12 cellular contexts compared by ENCODE assay signal in genomic region chr11:118872403-118872821, GRCh38. TPM values are rescaled to one million over a fixed set of nuclear protein-coding genes. Genes with fewer than 3 reads are reported as not detected.
DNase-seq lines count a peak whose midpoint lies in the region; TF ChIP-seq lines count a peak whose summit lies in the region.
"Had no signal": no experiment of that assay in that cellular context is flagged by ENCODE, and none has a peak within 500 bp of the region (broad histone marks: within the 10 kb centered on the region; RNA-seq: fewer than 3 reads in every experiment).

No MANE protein-coding gene starts in this region.

- H3K9me2 ChIP-seq in GM23248 (ENCODE audit: insufficient read depth) = no peaks in the 10 kb centered on the region

- H3K9me3 ChIP-seq in colonic mucosa = no peaks in the 10 kb centered on the region
- no peaks in the 10 kb centered on the region for H3K9me3 ChIP-seq in transverse colon
- H3K9me3 ChIP-seq in GM23248 (ENCODE audit: low read depth) = no peaks in the 10 kb centered on the region
- no peaks in the 10 kb centered on the region for H3K9me3 ChIP-seq in Caco-2
- H3K9me3 ChIP-seq: gastroesophageal sphincter had no signal

- TF ChIP-seq POLR2A in transverse colon (IDR thresholded peaks at IDR 0.05) = no peak

- H4K20me1 ChIP-seq in GM23248 (ENCODE audit: insufficient read depth) = no peaks in the 10 kb centered on the region

- H3K79me2 ChIP-seq in GM23248 (ENCODE audit: insufficient read depth) = no peaks in the 10 kb centered on the region

- CTCF ChIA-PET in Caco-2 (lab: Charles Lee) = no interaction called here

- TF ChIP-seq CTCF in colonic mucosa (IDR thresholded peaks at IDR 0.05) = no peak
- no peak for TF ChIP-seq CTCF in transverse colon (IDR thresholded peaks at IDR 0.05)
- TF ChIP-seq CTCF in Caco-2 (IDR thresholded peaks at IDR 0.05; ENCODE audit: insufficient read depth in 1 of 2, low read depth in 1 of 2, low read length in 1 of 2, severe bottlenecking in 1 of 2, unreplicated experiment in 1 of 2) = no peak

- H3K27ac Mint-ChIP-seq in Caco-2 (ENCODE audit: unreplicated experiment) = no peak overlapping the region

- BruUV-seq in Caco-2 (replicated peaks; lab: Mats Ljungman, UMichigan) = no TSS peak

- H3F3A ChIP-seq in GM23248 (ENCODE audit: insufficient read depth) = no peaks in the 10 kb centered on the region

- H3K4me3 Mint-ChIP-seq in Caco-2 (ENCODE audit: unreplicated experiment) = no peak overlapping the region

- H3K36me3 ChIP-seq in colonic mucosa = no peaks in the 10 kb centered on the region
- H3K36me3 ChIP-seq in transverse colon = no peaks in the 10 kb centered on the region
- no peaks in the 10 kb centered on the region for H3K36me3 ChIP-seq in GM23248 (ENCODE audit: low read depth)
- H3K36me3 ChIP-seq in Caco-2 (ENCODE audit: control insufficient read depth, insufficient read depth, low read length) = no peaks in the 10 kb centered on the region
- H3K36me3 ChIP-seq: gastroesophageal sphincter had no signal

- peak; percentile 54 for DNase-seq in stimulated activated CD4-positive, alpha-beta T cell treated with anti-CD3 and anti-CD28 coated beads, Interleukin-12 subunit alpha, Interleukin-12 subunit beta, amount 100 ng/mL, for 4 hours
- DNase-seq in stimulated activated CD4-positive, alpha-beta T cell treated with anti-CD3 and anti-CD28 coated beads, Interleukin-2, amount 100 ng/mL, for 48 hours = no peak
- DNase-seq in activated CD4-positive, CD25-positive, alpha-beta regulatory T cell treated with anti-CD3 and anti-CD28 coated beads, Interleukin-2, amount 50 U/mL, for 16 hours (ENCODE audit: low read depth, low spot score) = peak; percentile 42
- DNase-seq in colonic mucosa (no peak), transverse colon (peak; percentile 43), GM23248 (no peak), Caco-2 (no peak), mucosa of gallbladder (ENCODE audit: low spot score) (no peak)
- DNase-seq: caudate nucleus, NCI-H524 treated with DMSO at 0.1 percent for 48 hours had no signal

- no peak overlapping the region for H3K4me2 ChIP-seq in GM23248 (ENCODE audit: unreplicated experiment)

- no peaks in the 10 kb centered on the region for H3K36me3 Mint-ChIP-seq in Caco-2 (ENCODE audit: insufficient read depth, unreplicated experiment)

- no peak overlapping the region for H3K4me3 ChIP-seq in colonic mucosa
- no peak overlapping the region for H3K4me3 ChIP-seq in transverse colon
- H3K4me3 ChIP-seq in GM23248 = no peak overlapping the region
- no peak overlapping the region for H3K4me3 ChIP-seq in Caco-2 (ENCODE audit: low read depth, low read length)
- H3K4me3 ChIP-seq: gastroesophageal sphincter had no signal

- intact Hi-C loops in colonic mucosa (cut with DNase I) = no loop called here
- intact Hi-C loops in transverse colon (cut with DNase I; ENCODE audit: low total_unique reads) = no loop called here
- intact Hi-C loops in Caco-2 (cut with micrococcal nuclease; ENCODE audit: unreplicated experiment) = no loop called here

- H2AFZ ChIP-seq in GM23248 = no peak overlapping the region

- no peak overlapping the region for H3K9ac ChIP-seq in colonic mucosa (ENCODE audit: low read depth in 2 of 2, low read length in 2 of 2)
- no peak overlapping the region for H3K9ac ChIP-seq in GM23248

- no peaks in the 10 kb centered on the region for H3K27me3 ChIP-seq in colonic mucosa
- no peaks in the 10 kb centered on the region for H3K27me3 ChIP-seq in transverse colon
- H3K27me3 ChIP-seq in GM23248 (replicated peaks; ENCODE audit: insufficient read depth) = no peaks in the 10 kb centered on the region
- H3K27me3 ChIP-seq in Caco-2 (replicated peaks; ENCODE audit: control insufficient read depth, insufficient read depth, low read length) = no peaks in the 10 kb centered on the region
- H3K27me3 ChIP-seq: gastroesophageal sphincter had no signal

- in situ Hi-C loops in transverse colon (cut with MboI; ENCODE audit: low pct_ligation_motif_present in 1 of 4, low pct_unique_long_range_greater_than_20kb in 1 of 4, low sequenced_read_pairs in 3 of 4) = no loop called here
- in situ Hi-C loops in GM23248 (cut with MboI) = no loop called here

- 82 to 92% methylated on average over 5 to 16 of the region's 17 CpGs for WGBS in transverse colon (ENCODE audit: low coverage in 1 of 2), 2 donors
- 88 to 93% methylated on average over 17 of the region's 17 CpGs for WGBS in GM23248 (ENCODE audit: low coverage in 1 of 2, low lambda C conversion rate in 2 of 2, missing lambda C conversion rate in 2 of 2), 2 experiments

- H3K4me1 Mint-ChIP-seq in Caco-2 (ENCODE audit: low read depth, unreplicated experiment) = peaks cover 12% of the 10 kb centered on the region

- no peaks in the 10 kb centered on the region for H3K4me1 ChIP-seq in colonic mucosa
- H3K4me1 ChIP-seq in transverse colon = peaks cover 7 to 14% (median 8%) of the 10 kb centered on the region in 4 donors
- H3K4me1 ChIP-seq in GM23248 (ENCODE audit: insufficient read depth) = peaks cover 6% of the 10 kb centered on the region
- peaks cover 10% of the 10 kb centered on the region for H3K4me1 ChIP-seq in Caco-2

- peak overlapping the region; percentile 14 for H3K27ac ChIP-seq in colonic mucosa
- no peak overlapping the region for H3K27ac ChIP-seq in transverse colon
- H3K27ac ChIP-seq in GM23248 = no peak overlapping the region
- H3K27ac ChIP-seq: gastroesophageal sphincter had no signal

- H3K9me3 Mint-ChIP-seq in Caco-2 (ENCODE audit: unreplicated experiment) = no peaks in the 10 kb centered on the region

- TF ChIP-seq EP300 in transverse colon (IDR thresholded peaks at IDR 0.05; ENCODE audit: low read depth) = no peak

- no peaks in the 10 kb centered on the region for H3K27me3 Mint-ChIP-seq in Caco-2 (ENCODE audit: insufficient read depth, unreplicated experiment)

- POLR2A ChIA-PET in Caco-2 (lab: Charles Lee) = interaction anchor here (0.6 kb wide), 1 partner anchor 254 kb away, joined by 3 read pairs; no protein-coding TSS in a partner anchor

RNA-seq across cellular contexts. Expression of gene CXCR5, which starts 11.3 kb away (rescaled TPM):
- under 1 TPM; 0.05 to 0.19 TPM for total RNA-seq in colonic mucosa
- total RNA-seq in transverse colon = 1 to 10 TPM in 2 of 4 donors, not detected in 2; 2.5 to 4.1 TPM
- not detected in 2 replicates for total RNA-seq in GM23248 (2014; rRNA removed; shearing (Covaris generic))
- not detected in 2 replicates for polyA plus RNA-seq in GM23248 (2016; fragmentation: Nextera tagmentation; extraction: Ambion mirVana)
- not detected in 2 replicates for total RNA-seq in Caco-2 (2022)
- 0.06 TPM for total RNA-seq in mucosa of gallbladder
- total RNA-seq: ureter had no signal

RNA-seq across cellular contexts. Expression of gene BCL9L, which starts 53.3 kb away (rescaled TPM):
- 10 to 100 TPM; 31.4 to 37.4 TPM for total RNA-seq in colonic mucosa
- total RNA-seq in transverse colon = 10 to 100 TPM; 15.9 to 23.9 (median 18.5) TPM
- 13.9 and 17.6 TPM in 2 replicates for total RNA-seq in GM23248 (2014; rRNA removed; shearing (Covaris generic))
- polyA plus RNA-seq in GM23248 (2016; fragmentation: Nextera tagmentation; extraction: Ambion mirVana) = 7.2 TPM in 2 replicates
- 186 and 203 TPM in 2 replicates for total RNA-seq in Caco-2 (2022)
- 107 TPM for total RNA-seq in mucosa of gallbladder

Comparison
In these comparisons a context has a peak if more than half of its experiments do, and no peak if none do; other contexts are left out.
1. DNase-seq: peak in stimulated activated CD4-positive, alpha-beta T cell treated with anti-CD3 and anti-CD28 coated beads, Interleukin-12 subunit alpha, Interleukin-12 subunit beta, amount 100 ng/mL, for 4 hours (single experiment), activated CD4-positive, CD25-positive, alpha-beta regulatory T cell treated with anti-CD3 and anti-CD28 coated beads, Interleukin-2, amount 50 U/mL, for 16 hours (single experiment) and transverse colon (single experiment); none in stimulated activated CD4-positive, alpha-beta T cell treated with anti-CD3 and anti-CD28 coated beads, Interleukin-2, amount 100 ng/mL, for 48 hours (0 of 2), colonic mucosa (single experiment), GM23248 (single experiment), Caco-2 (0 of 2) and mucosa of gallbladder (single experiment).